ENCODE assay signal across 1 cellular context in the genomic region with DNA sequence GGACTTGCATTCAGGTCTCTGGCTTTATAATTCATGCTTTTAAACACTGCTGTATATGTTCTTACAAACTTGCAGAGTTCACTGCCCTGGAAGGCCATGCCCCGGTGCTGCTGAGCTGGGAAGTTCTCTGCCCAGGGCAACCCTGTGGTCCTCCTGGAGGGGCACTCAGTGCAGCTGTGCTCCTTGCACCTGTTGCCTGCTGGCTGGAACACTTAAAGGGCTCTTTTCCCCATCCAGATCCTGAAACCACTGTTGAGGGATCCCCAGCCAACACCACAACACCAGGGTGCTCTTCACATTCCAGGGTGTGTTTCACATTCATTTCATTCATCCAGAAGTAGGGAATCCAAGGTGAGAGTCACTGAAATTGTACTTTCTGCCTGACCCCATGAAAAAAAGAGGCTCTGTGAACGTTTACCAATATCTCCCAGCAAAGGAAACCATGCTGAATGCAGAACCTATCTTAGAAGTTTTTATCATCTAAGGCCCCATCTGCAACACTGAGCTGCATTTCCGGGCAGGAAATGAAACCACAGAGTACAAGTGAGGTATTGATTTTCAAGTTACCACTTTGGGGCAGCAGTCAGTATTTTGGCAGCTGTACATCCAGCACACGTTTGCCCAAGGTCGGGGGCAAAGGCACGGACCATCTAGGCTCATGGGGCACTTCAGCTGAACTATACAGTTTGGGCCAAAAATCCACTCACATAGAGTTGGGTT.
TF ChIP-seq lines count a peak whose summit lies in the region.

No MANE protein-coding gene starts in this region.

TF ChIP-seq in GM23338, 12 proteins besides CTCF, POLR2A, EP300 and RAD21 (continued from another document):
- TF ChIP-seq, protein P1, sequence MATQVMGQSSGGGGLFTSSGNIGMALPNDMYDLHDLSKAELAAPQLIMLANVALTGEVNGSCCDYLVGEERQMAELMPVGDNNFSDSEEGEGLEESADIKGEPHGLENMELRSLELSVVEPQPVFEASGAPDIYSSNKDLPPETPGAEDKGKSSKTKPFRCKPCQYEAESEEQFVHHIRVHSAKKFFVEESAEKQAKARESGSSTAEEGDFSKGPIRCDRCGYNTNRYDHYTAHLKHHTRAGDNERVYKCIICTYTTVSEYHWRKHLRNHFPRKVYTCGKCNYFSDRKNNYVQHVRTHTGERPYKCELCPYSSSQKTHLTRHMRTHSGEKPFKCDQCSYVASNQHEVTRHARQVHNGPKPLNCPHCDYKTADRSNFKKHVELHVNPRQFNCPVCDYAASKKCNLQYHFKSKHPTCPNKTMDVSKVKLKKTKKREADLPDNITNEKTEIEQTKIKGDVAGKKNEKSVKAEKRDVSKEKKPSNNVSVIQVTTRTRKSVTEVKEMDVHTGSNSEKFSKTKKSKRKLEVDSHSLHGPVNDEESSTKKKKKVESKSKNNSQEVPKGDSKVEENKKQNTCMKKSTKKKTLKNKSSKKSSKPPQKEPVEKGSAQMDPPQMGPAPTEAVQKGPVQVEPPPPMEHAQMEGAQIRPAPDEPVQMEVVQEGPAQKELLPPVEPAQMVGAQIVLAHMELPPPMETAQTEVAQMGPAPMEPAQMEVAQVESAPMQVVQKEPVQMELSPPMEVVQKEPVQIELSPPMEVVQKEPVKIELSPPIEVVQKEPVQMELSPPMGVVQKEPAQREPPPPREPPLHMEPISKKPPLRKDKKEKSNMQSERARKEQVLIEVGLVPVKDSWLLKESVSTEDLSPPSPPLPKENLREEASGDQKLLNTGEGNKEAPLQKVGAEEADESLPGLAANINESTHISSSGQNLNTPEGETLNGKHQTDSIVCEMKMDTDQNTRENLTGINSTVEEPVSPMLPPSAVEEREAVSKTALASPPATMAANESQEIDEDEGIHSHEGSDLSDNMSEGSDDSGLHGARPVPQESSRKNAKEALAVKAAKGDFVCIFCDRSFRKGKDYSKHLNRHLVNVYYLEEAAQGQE (IDR thresholded peaks at IDR 0.05; ENCODE audit: unreplicated experiment): no peak
- TF ChIP-seq ZNF114 (CRISPR knock-in tag; IDR thresholded peaks at IDR 0.05) (no peak), NANOG (IDR thresholded peaks at IDR 0.05; ENCODE audit: borderline replicate concordance) (no peak), EZH2phosphoT487 (IDR thresholded peaks at IDR 0.05; ENCODE audit: unreplicated experiment) (no peak), EZH2 (IDR thresholded peaks at IDR 0.05; ENCODE audit: low read depth, unreplicated experiment) (no peak), STAT1 (IDR thresholded peaks at IDR 0.05; ENCODE audit: unreplicated experiment) (no peak), ZNF331 (CRISPR knock-in tag; IDR thresholded peaks at IDR 0.05; ENCODE audit: low read depth) (no peak), POLR2AphosphoS5 (IDR thresholded peaks at IDR 0.05; ENCODE audit: low read depth) (no peak), JUNB (IDR thresholded peaks at IDR 0.05; ENCODE audit: unreplicated experiment) (no peak)
